1 cellular context compared by ENCODE assay signal in genomic region chr4:30840571-30840970, GRCh38.
TF ChIP-seq lines count a peak whose summit lies in the region.

No MANE protein-coding gene starts in this region.

TF ChIP-seq in IMR-90, 13 proteins besides CTCF, POLR2A, EP300 and RAD21 (continued from another document):
- no peak for TF ChIP-seq RCOR1 (IDR thresholded peaks at IDR 0.05; ENCODE audit: insufficient replicate concordance, low read length)
- TF ChIP-seq ELK1 (IDR thresholded peaks at IDR 0.05; ENCODE audit: borderline replicate concordance, low read depth, low read length): no peak
- TF ChIP-seq CEBPB (IDR thresholded peaks at IDR 0.05; ENCODE audit: low read depth, low read length): no peak
- TF ChIP-seq MAFK (IDR thresholded peaks at IDR 0.05; ENCODE audit: low read depth, low read length): no peak
- no peak for TF ChIP-seq MXI1 (IDR thresholded peaks at IDR 0.05; ENCODE audit: borderline replicate concordance, low read depth, low read length)
- no peak for TF ChIP-seq SMC3 (IDR thresholded peaks at IDR 0.05; ENCODE audit: low read depth, low read length)
- TF ChIP-seq CHD1 (IDR thresholded peaks at IDR 0.05; ENCODE audit: low read depth, low read length): no peak
